In genomic region chr18:11518788-11519685, GRCh38 we compare ENCODE assay signal across 9 cellular contexts.
DNase-seq lines count a peak whose midpoint lies in the region; ATAC-seq, FAIRE-seq and TF ChIP-seq lines count a peak whose summit lies in the region.
"Had no signal": no experiment of that assay in that cellular context is flagged by ENCODE, and none has a peak within 500 bp of the region (broad histone marks: within the 10 kb centered on the region; RNA-seq: fewer than 3 reads in every experiment).

No MANE protein-coding gene starts in this region.

- no peak overlapping the region for H3K27ac Mint-ChIP-seq in WTC11

- peak; percentile 52 for FAIRE-seq in GM12891 (lab: Jason Lieb, UNC)

- no peaks in the 10 kb centered on the region for H3K27me3 ChIP-seq in gastrocnemius medialis

- POLR2A ChIA-PET in WTC11 (lab: Charles Lee) = interaction anchor here (0.6 kb wide), 1 partner anchor 38 kb away, joined by 5 read pairs; no protein-coding TSS in a partner anchor

- H3K4me3 Mint-ChIP-seq in WTC11 = peak overlapping the region; percentile 58

- H3K36me3 ChIP-seq in gastrocnemius medialis = no peaks in the 10 kb centered on the region
- H3K36me3 ChIP-seq: neutrophil had no signal

- H3K36me3 Mint-ChIP-seq in WTC11 = no peaks in the 10 kb centered on the region

- H3K27me3 Mint-ChIP-seq in WTC11 (ENCODE audit: low read depth) = peaks cover 15% of the 10 kb centered on the region

- TF ChIP-seq POLR2A in GM12891 (IDR thresholded peaks at IDR 0.05; ENCODE audit: low read depth, low read length) (no peak), gastrocnemius medialis (IDR thresholded peaks at IDR 0.05) (no peak)

- H3K4me1 Mint-ChIP-seq in WTC11 = no peaks in the 10 kb centered on the region

- intact Hi-C loops in gastrocnemius medialis (cut with DNase I; ENCODE audit: low total_unique reads) = loop anchor here (10.0 kb wide), 2 partner anchors 134 to 344 kb away; no protein-coding TSS in a partner anchor

- peaks cover 7% of the 10 kb centered on the region; the same call in 1 of the 2 replicates for H3K9me3 Mint-ChIP-seq in WTC11

- CTCF ChIA-PET in WTC11 (lab: Charles Lee) = interaction anchor here (0.5 to 2.7 kb wide), 37 partner anchors 8 to 667 kb away, joined by 3 to 40 read pairs (median 4); no protein-coding TSS in a partner anchor

- peak; percentile 54 for DNase-seq in AG08396 (ENCODE audit: low spot score)
- DNase-seq in GM12891 (ENCODE audit: insufficient read length, low spot score) = peak; percentile 58
- DNase-seq in NCI-H1930 (lab: John Stamatoyannopoulos, UW) = peak; percentile 1 to 14
- DNase-seq in WTC11 (ENCODE audit: low spot score) = peak; percentile 87
- peak; percentile 45 for DNase-seq in foreskin melanocyte
- DNase-seq in gastrocnemius medialis = no peak
- no peak for DNase-seq in central memory CD4-positive, alpha-beta T cell

- ATAC-seq in HG02759 (IDR thresholded peaks at IDR 0.05; ENCODE audit: unreplicated experiment) (peak; percentile 86), WTC11 (peak; percentile 98), gastrocnemius medialis (peak in 1 of 2 donors; percentile 60)

- in situ Hi-C loops in gastrocnemius medialis (cut with MboI; ENCODE audit: low sequenced_read_pairs in 4 of 4) = loop anchor here in 2 of 4 donors (10.0 to 25.0 kb wide), 2 partner anchors 207 to 344 kb away; no protein-coding TSS in a partner anchor

- H3K27ac ChIP-seq in gastrocnemius medialis = no peak overlapping the region
- H3K27ac ChIP-seq: neutrophil had no signal

- H3K4me1 ChIP-seq in gastrocnemius medialis = no peaks in the 10 kb centered on the region

- no peak overlapping the region for H3K4me3 ChIP-seq in gastrocnemius medialis

- no peaks in the 10 kb centered on the region for H3K9me3 ChIP-seq in gastrocnemius medialis
- H3K9me3 ChIP-seq: neutrophil had no signal

- TF ChIP-seq CTCF in WTC11 (IDR thresholded peaks at IDR 0.05) = peak; percentile 61
- peak in 4 of 5 experiments; percentile 38 to 65 (median 39) for TF ChIP-seq CTCF in gastrocnemius medialis (IDR thresholded peaks at IDR 0.05 in 4 of 5, conservative IDR thresholded peaks at IDR 0.05 in 1 of 5)

TF ChIP-seq in GM12891, 5 proteins besides CTCF, POLR2A, EP300 and RAD21:
- TF ChIP-seq TAF1 (IDR thresholded peaks at IDR 0.05; ENCODE audit: low read depth, low read length) = no peak
- TF ChIP-seq SPI1 (IDR thresholded peaks at IDR 0.05; ENCODE audit: low read depth, low read length) = no peak
- TF ChIP-seq POLR2AphosphoS5 (IDR thresholded peaks at IDR 0.05; ENCODE audit: low read depth, low read length) = no peak
- TF ChIP-seq PAX5 (IDR thresholded peaks at IDR 0.05; ENCODE audit: insufficient read depth, low read length, severe bottlenecking) = no peak
- no peak for TF ChIP-seq POU2F2 (IDR thresholded peaks at IDR 0.05; ENCODE audit: low read depth, low read length)

TF ChIP-seq in WTC11, 78 proteins besides CTCF, POLR2A, EP300 and RAD21:
- TF ChIP-seq SMAD4 (CRISPR knock-in tag; IDR thresholded peaks at IDR 0.05) (no peak), GTF2I (CRISPR knock-in tag; conservative IDR thresholded peaks at IDR 0.05) (no peak), ZNF121 (CRISPR knock-in tag; IDR thresholded peaks at IDR 0.05) (no peak), HMGXB4 (CRISPR knock-in tag; IDR thresholded peaks at IDR 0.05) (0 out of 2 replicates have a peak, but pooled peaks have one; percentile 39), ZNF219 (CRISPR knock-in tag; IDR thresholded peaks at IDR 0.05; ENCODE audit: borderline replicate concordance) (no peak), ZNF317 (CRISPR knock-in tag; IDR thresholded peaks at IDR 0.05; ENCODE audit: borderline replicate concordance, low read depth) (no peak), KAT7 (CRISPR knock-in tag; IDR thresholded peaks at IDR 0.05; ENCODE audit: borderline replicate concordance) (no peak)

Comparison
In these comparisons a context has a peak if more than half of its experiments do, and no peak if none do; other contexts are left out.
1. DNase-seq: peak in AG08396 (single experiment), GM12891 (single experiment), NCI-H1930 (2 of 2), WTC11 (single experiment) and foreskin melanocyte (single experiment); none in gastrocnemius medialis (0 of 2) and central memory CD4-positive, alpha-beta T cell (single experiment).